8 cellular contexts compared by ENCODE assay signal in the genomic region with DNA sequence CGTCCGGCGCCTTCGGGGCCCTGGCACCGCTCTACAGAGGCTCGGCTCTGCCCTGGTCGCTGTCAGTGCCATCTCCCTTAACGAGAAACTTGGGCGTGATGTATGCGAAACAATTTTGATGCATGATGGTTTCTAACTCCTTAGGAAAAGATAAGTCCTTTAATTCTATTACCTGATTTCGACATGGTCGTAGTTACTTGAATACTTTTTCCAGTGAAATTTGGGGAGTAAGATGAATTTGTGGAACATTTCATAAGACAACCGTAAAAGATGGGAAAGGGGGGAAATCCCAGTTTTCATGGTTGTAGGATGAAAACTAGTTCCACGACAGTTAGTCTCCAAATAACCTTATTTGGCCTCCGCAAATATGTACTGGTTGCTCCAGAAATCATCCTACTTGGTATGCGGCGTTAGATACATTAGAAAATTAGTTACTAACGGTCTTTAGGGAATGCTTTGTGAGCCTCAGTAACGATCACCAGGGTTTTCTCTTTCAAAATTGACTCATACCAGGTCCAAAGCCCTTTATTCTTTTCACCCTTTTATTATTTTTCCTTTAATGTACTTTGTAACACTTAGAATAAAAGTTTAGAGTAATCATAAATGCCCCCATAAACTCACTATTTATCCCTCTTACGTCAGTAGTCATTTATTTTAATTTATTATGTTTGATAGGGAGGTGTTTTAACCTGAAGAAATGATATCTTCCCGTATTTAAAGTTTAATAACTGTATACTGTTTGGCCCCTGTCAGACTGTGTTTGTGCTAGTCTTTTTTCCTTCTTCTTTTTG. TPM values are rescaled to one million over a fixed set of nuclear protein-coding genes. Genes with fewer than 3 reads are reported as not detected.
A peak's percentile ranks its signal among the peaks of the same experiment; 100 is the strongest.
DNase-seq lines count a peak whose midpoint lies in the region; ATAC-seq, FAIRE-seq and TF ChIP-seq lines count a peak whose summit lies in the region.

No MANE protein-coding gene starts in this region.

- H3K36me3 ChIP-seq in A673 (ENCODE audit: insufficient read depth, low read length, poor library complexity, severe bottlenecking): peaks cover 6% of the 10 kb centered on the region
- H3K36me3 ChIP-seq in gastrocnemius medialis: peaks cover 0 to 13% of the 10 kb centered on the region in 2 donors

- POLR2A ChIA-PET in A673 (lab: Charles Lee; ENCODE audit: low non-redundant PET): no interaction called here

- CTCF ChIA-PET in A673 (lab: Charles Lee): no interaction called here

- TF ChIP-seq CTCF in A673 (conservative IDR thresholded peaks at IDR 0.05; ENCODE audit: low read depth, low read length): no peak
- TF ChIP-seq CTCF in foreskin keratinocyte (conservative IDR thresholded peaks at IDR 0.05): no peak
- TF ChIP-seq CTCF in gastrocnemius medialis (IDR thresholded peaks at IDR 0.05 in 4 of 5, conservative IDR thresholded peaks at IDR 0.05 in 1 of 5): no peak

- no peaks in the 10 kb centered on the region for H3K36me3 Mint-ChIP-seq in T-helper 17 cell (ENCODE audit: low read depth)

- no peak overlapping the region for H3K27ac Mint-ChIP-seq in T-helper 17 cell

- peak overlapping the region; percentile 82 for H3K4me3 Mint-ChIP-seq in T-helper 17 cell

- H3K27ac ChIP-seq in A673 (ENCODE audit: low read depth, low read length, poor library complexity, severe bottlenecking) (peak overlapping the region; percentile 78), foreskin keratinocyte (peak overlapping the region; percentile 75), gastrocnemius medialis (peak overlapping the region; percentile 66 to 88 (median 78))

- ATAC-seq in T-helper 17 cell (peak; percentile 24), foreskin keratinocyte (no peak), gastrocnemius medialis (no peak), HG03108 (IDR thresholded peaks at IDR 0.05; ENCODE audit: unreplicated experiment) (no peak)

- H3K4me1 ChIP-seq in A673 (ENCODE audit: insufficient read depth, low read length, poor library complexity, severe bottlenecking) (peaks cover 9% of the 10 kb centered on the region), foreskin keratinocyte (peaks cover 6% of the 10 kb centered on the region), gastrocnemius medialis (peaks cover 0 to 8% of the 10 kb centered on the region in 2 donors)

- in situ Hi-C loops in gastrocnemius medialis (cut with MboI; ENCODE audit: low sequenced_read_pairs in 4 of 4): loop anchor here in 2 of 4 donors (5.0 to 25.0 kb wide), 3 partner anchors 129 to 673 kb away; no protein-coding TSS in a partner anchor

- H3K9me3 ChIP-seq in A673 (ENCODE audit: low read depth, low read length, poor library complexity, severe bottlenecking): no peaks in the 10 kb centered on the region
- no peaks in the 10 kb centered on the region for H3K9me3 ChIP-seq in T-helper 17 cell (ENCODE audit: control insufficient read depth, low read length, poor library complexity, severe bottlenecking)
- no peaks in the 10 kb centered on the region for H3K9me3 ChIP-seq in gastrocnemius medialis

- intact Hi-C loops in A673 (cut with micrococcal nuclease; ENCODE audit: unreplicated experiment): loop anchor here (2.0 kb wide), 1 partner anchor 263 kb away; no protein-coding TSS in a partner anchor
- intact Hi-C loops in gastrocnemius medialis (cut with DNase I; ENCODE audit: low total_unique reads): loop anchor here (2.0 to 10.0 kb wide), 5 partner anchors 179 to 369 kb away; a partner anchor contains a TSS

- FAIRE-seq in GM12892 (lab: Jason Lieb, UNC): peak; percentile 89

- TF ChIP-seq POLR2A in GM12892 (IDR thresholded peaks at IDR 0.05; ENCODE audit: low read depth, low read length) (no peak), gastrocnemius medialis (IDR thresholded peaks at IDR 0.05) (no peak)

- H3K4me3 ChIP-seq in A673 (ENCODE audit: low read depth, low read length, poor library complexity, severe bottlenecking) (peak overlapping the region; percentile 87), gastrocnemius medialis (peak overlapping the region; percentile 62 to 91 (median 72))

- H3K27me3 Mint-ChIP-seq in T-helper 17 cell: peaks cover 7% of the 10 kb centered on the region

- DNase-seq in A673 (ENCODE audit: low spot score) (peak; percentile 41), GM12892 (ENCODE audit: insufficient read length) (no peak), T-helper 17 cell (peak in 1 of 3 donors; percentile 11), foreskin keratinocyte (no peak), gastrocnemius medialis (no peak), H4 (ENCODE audit: low spot score) (no peak)
- no peak for DNase-seq in effector CD8-positive, alpha-beta T cell (lab: John Stamatoyannopoulos, UW)

- TSS peak; percentile 54 for BruUV-seq in A673 (replicated peaks; lab: Mats Ljungman, UMichigan)

- no peaks in the 10 kb centered on the region for H3K27me3 ChIP-seq in A673 (replicated peaks; ENCODE audit: insufficient read depth, low read depth, low read length, poor library complexity)
- no peaks in the 10 kb centered on the region for H3K27me3 ChIP-seq in foreskin keratinocyte
- H3K27me3 ChIP-seq in gastrocnemius medialis: no peaks in the 10 kb centered on the region

- peaks cover 7% of the 10 kb centered on the region for H3K4me1 Mint-ChIP-seq in T-helper 17 cell

RNA-seq across cellular contexts. Expression of a gene that starts 0.9 kb away (rescaled TPM):
- total RNA-seq in A673 (2021): 33.6 and 34.9 TPM in 2 replicates
- polyA plus RNA-seq in GM12892 (2012; ENCODE audit: missing spikeins): 47.1 TPM
- total RNA-seq in T-helper 17 cell: 1 to 10 TPM; 1.7 to 6.1 TPM
- 42.3 and 47.3 TPM in 2 replicates for total RNA-seq in foreskin keratinocyte
- polyA plus RNA-seq in foreskin keratinocyte: 14.6 and 18.9 TPM in 2 replicates
- 1 to 10 TPM; 5.3 to 9.5 (median 8.1) TPM for total RNA-seq in gastrocnemius medialis
- total RNA-seq in H4 (2014; rRNA removed; shearing (Covaris generic)): 38.3 and 45.9 TPM in 2 replicates
